In the genomic region with DNA sequence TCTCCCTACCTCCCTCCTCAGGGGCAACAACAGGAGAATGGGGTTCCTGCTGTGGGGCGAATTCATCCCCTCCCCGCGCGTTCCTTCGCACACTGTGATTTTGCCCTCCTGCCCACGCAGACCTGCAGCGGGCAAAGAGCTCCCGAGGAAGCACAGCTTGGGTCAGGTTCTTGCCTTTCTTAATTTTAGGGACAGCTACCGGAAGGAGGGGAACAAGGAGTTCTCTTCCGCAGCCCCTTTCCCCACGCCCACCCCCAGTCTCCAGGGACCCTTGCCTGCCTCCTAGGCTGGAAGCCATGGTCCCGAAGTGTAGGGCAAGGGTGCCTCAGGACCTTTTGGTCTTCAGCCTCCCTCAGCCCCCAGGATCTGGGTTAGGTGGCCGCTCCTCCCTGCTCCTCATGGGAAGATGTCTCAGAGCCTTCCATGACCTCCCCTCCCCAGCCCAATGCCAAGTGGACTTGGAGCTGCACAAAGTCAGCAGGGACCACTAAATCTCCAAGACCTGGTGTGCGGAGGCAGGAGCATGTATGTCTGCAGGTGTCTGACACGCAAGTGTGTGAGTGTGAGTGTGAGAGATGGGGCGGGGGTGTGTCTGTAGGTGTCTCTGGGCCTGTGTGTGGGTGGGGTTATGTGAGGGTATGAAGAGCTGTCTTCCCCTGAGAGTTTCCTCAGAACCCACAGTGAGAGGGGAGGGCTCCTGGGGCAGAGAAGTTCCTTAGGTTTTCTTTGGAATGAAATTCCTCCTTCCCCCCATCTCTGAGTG, we compare ENCODE assay signal across 1 cellular context.
TF ChIP-seq lines count a peak whose summit lies in the region.

No MANE protein-coding gene starts in this region.

TF ChIP-seq in SK-N-SH treated with all-trans-retinoic acid at 6 μM for 48 hours, 23 proteins besides CTCF, POLR2A, EP300 and RAD21 (continued from another document):
- TF ChIP-seq, protein P1, sequence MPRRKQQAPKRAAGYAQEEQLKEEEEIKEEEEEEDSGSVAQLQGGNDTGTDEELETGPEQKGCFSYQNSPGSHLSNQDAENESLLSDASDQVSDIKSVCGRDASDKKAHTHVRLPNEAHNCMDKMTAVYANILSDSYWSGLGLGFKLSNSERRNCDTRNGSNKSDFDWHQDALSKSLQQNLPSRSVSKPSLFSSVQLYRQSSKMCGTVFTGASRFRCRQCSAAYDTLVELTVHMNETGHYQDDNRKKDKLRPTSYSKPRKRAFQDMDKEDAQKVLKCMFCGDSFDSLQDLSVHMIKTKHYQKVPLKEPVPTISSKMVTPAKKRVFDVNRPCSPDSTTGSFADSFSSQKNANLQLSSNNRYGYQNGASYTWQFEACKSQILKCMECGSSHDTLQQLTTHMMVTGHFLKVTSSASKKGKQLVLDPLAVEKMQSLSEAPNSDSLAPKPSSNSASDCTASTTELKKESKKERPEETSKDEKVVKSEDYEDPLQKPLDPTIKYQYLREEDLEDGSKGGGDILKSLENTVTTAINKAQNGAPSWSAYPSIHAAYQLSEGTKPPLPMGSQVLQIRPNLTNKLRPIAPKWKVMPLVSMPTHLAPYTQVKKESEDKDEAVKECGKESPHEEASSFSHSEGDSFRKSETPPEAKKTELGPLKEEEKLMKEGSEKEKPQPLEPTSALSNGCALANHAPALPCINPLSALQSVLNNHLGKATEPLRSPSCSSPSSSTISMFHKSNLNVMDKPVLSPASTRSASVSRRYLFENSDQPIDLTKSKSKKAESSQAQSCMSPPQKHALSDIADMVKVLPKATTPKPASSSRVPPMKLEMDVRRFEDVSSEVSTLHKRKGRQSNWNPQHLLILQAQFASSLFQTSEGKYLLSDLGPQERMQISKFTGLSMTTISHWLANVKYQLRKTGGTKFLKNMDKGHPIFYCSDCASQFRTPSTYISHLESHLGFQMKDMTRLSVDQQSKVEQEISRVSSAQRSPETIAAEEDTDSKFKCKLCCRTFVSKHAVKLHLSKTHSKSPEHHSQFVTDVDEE (CRISPR knock-in tag; IDR thresholded peaks at IDR 0.05), result no peak
- TF ChIP-seq ZFP3 (CRISPR knock-in tag; IDR thresholded peaks at IDR 0.05) (no peak), ESRRG (CRISPR knock-in tag; IDR thresholded peaks at IDR 0.05) (no peak), GLIS3 (CRISPR knock-in tag; IDR thresholded peaks at IDR 0.05) (no peak)
